Comparison of ENCODE assay signal across 13 cellular contexts in the genomic region with DNA sequence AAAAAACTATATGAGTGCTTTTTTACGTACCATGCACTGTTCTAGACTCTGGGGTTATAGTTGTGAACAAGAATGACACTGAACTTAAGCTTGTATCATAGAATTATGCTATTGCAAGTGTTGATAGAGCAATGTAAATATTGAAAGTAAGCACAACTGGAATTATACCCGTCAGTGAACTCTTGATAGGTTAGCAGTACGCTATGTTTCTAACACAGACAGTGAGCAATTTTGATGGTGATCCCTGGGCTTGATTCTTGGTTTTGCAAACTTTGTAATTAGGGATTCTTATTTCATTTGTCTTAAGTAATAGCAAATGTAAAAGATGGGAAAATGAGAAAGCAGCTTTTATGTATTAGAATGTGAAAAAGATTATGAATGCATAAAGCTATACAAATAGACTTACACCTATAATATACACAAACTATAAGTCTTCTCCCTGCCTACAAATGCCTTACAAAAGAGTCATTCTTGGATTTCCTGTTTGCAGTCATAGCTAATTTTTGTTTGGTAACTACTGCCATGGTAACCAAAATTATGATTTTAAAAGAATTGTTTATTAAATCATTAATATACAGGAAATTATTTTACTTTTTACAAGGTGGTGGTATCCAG. TPM values are rescaled to one million over a fixed set of nuclear protein-coding genes. Genes with fewer than 3 reads are reported as not detected.
DNase-seq lines count a peak whose midpoint lies in the region; ATAC-seq and TF ChIP-seq lines count a peak whose summit lies in the region.
"Had no signal": no experiment of that assay in that cellular context is flagged by ENCODE, and none has a peak within 500 bp of the region (broad histone marks: within the 10 kb centered on the region; RNA-seq: fewer than 3 reads in every experiment).

No MANE protein-coding gene starts in this region.

- intact Hi-C loops in CD4-positive, alpha-beta memory T cell (cut with micrococcal nuclease) = loop anchor here (10.0 kb wide), 1 partner anchor 1292 kb away; the partner anchor contains the start of gene MDFIC
- intact Hi-C loops in posterior cingulate gyrus (cut with DNase I) = no loop called here

- H3K27ac Mint-ChIP-seq in CD4-positive, alpha-beta memory T cell = peak overlapping the region in 6 of 7 donors; percentile 58 to 85 (median 68)

- H3K4me1 ChIP-seq in CD4-positive, alpha-beta memory T cell (ENCODE audit: insufficient read depth, low read length) = peaks cover 98% of the 10 kb centered on the region
- H3K4me1 ChIP-seq in HEK293 (ENCODE audit: control insufficient read depth, insufficient read depth, low read length) = peaks cover 38% of the 10 kb centered on the region

- H3K27me3 Mint-ChIP-seq in CD4-positive, alpha-beta memory T cell = no peaks in the 10 kb centered on the region

- ATAC-seq in HG03565 (IDR thresholded peaks at IDR 0.05; ENCODE audit: unreplicated experiment) (no peak), GM19395 (IDR thresholded peaks at IDR 0.05; ENCODE audit: unreplicated experiment) (no peak)

- H3K36me3 Mint-ChIP-seq in CD4-positive, alpha-beta memory T cell = peaks cover 4 to 7% of the 10 kb centered on the region in 2 donors

- no peak overlapping the region for H3K4me3 ChIP-seq in CD4-positive, alpha-beta memory T cell (ENCODE audit: low read length in 2 of 2)
- H3K4me3 ChIP-seq in HEK293 (ENCODE audit: low read depth, low read length) = no peak overlapping the region
- H3K4me3 ChIP-seq in brain microvascular endothelial cell (ENCODE audit: low read depth, low read length) = no peak overlapping the region

- H3K4me3 Mint-ChIP-seq in CD4-positive, alpha-beta memory T cell = peak overlapping the region in 7 of 8 donors; percentile 29 to 78 (median 60)

- CTCF ChIA-PET in CD4-positive, alpha-beta memory T cell (lab: Charles Lee; ENCODE audit: partially characterized antibody) = interaction anchor here (1.0 to 3.4 kb wide), 5 partner anchors 15 to 38 kb away, joined by 3 to 33 read pairs (median 4); no protein-coding TSS in a partner anchor
- CTCF ChIA-PET in HEK293 (lab: Yijun Ruan, JAX) = interaction anchor here (1.7 to 2.6 kb wide), 3 partner anchors 9 to 44 kb away, joined by 6 to 11 read pairs (median 10); no protein-coding TSS in a partner anchor

- H3K4me1 Mint-ChIP-seq in CD4-positive, alpha-beta memory T cell = peaks cover 75 to 96% (median 85%) of the 10 kb centered on the region in 4 donors

- DNase-seq in CD4-positive, alpha-beta memory T cell = peak in 1 of 5 donors; percentile 13
- DNase-seq in brain microvascular endothelial cell (no peak), lung microvascular endothelial cell (ENCODE audit: low read depth in 2 of 2) (peak; percentile 65 to 77), posterior cingulate gyrus (no peak), T-helper 9 cell (no peak)
- DNase-seq: activated CD4-positive, alpha-beta T cell treated with anti-CD3 and anti-CD28 coated beads for 4 hours; Caco-2; KBM-7; nucleus accumbens; Right ventricle myocardium superior had no signal

- in situ Hi-C loops in brain microvascular endothelial cell (cut with HindIII; ENCODE audit: low pct_ligation_motif_present, low sequenced_read_pairs) = no loop called here

- no peaks in the 10 kb centered on the region for H3K27me3 ChIP-seq in CD4-positive, alpha-beta memory T cell (ENCODE audit: insufficient read depth, low read length)
- no peaks in the 10 kb centered on the region for H3K27me3 ChIP-seq in brain microvascular endothelial cell (replicated peaks)

- no peak for TF ChIP-seq CTCF in HEK293 (tag by site-specific recombination; IDR thresholded peaks at IDR 0.05)
- TF ChIP-seq CTCF in brain microvascular endothelial cell (IDR thresholded peaks at IDR 0.05; ENCODE audit: low read depth, low read length, missing control alignments) = no peak

- H3K27ac ChIP-seq in CD4-positive, alpha-beta memory T cell (ENCODE audit: low read depth, low read length) = no peak overlapping the region
- H3K27ac ChIP-seq in HEK293 (ENCODE audit: extremely low read depth, low read depth, low read length) = peak overlapping the region; percentile 5; the same call in 1 of the 2 replicates
- H3K27ac ChIP-seq in brain microvascular endothelial cell = peak overlapping the region; percentile 95

- POLR2A ChIA-PET in CD4-positive, alpha-beta memory T cell (lab: Charles Lee; ENCODE audit: partially characterized antibody) = interaction anchor here (1.5 to 4.9 kb wide), 3 partner anchors 8 to 19 kb away, joined by 4 to 25 read pairs (median 13); no protein-coding TSS in a partner anchor
- POLR2A ChIA-PET in HEK293 (lab: Yijun Ruan, JAX) = interaction anchor here (1.8 kb wide), 1 partner anchor 13 kb away, joined by 8 read pairs; no protein-coding TSS in a partner anchor

- H3K9me3 Mint-ChIP-seq in CD4-positive, alpha-beta memory T cell = no peaks in the 10 kb centered on the region

- H3K36me3 ChIP-seq in CD4-positive, alpha-beta memory T cell (ENCODE audit: insufficient read depth, low read length) = no peaks in the 10 kb centered on the region
- H3K36me3 ChIP-seq in HEK293 (ENCODE audit: control insufficient read depth in 2 of 2, insufficient read depth in 1 of 2, low read length in 2 of 2) (no peaks in the 10 kb centered on the region), brain microvascular endothelial cell (replicated peaks) (no peaks in the 10 kb centered on the region)

- no peaks in the 10 kb centered on the region for H3K9me3 ChIP-seq in CD4-positive, alpha-beta memory T cell (ENCODE audit: control insufficient read depth in 1 of 2, low read length in 2 of 2)
- no peaks in the 10 kb centered on the region for H3K9me3 ChIP-seq in HEK293 (ENCODE audit: control insufficient read depth, insufficient read depth, low read depth, low read length)
- H3K9me3 ChIP-seq: Caco-2 had no signal

TF ChIP-seq in HEK293, 187 proteins besides CTCF, POLR2A, EP300 and RAD21:
- TF ChIP-seq ZNF274 (IDR thresholded peaks at IDR 0.05; ENCODE audit: low read length) (no peak), ZNF274 (tag by site-specific recombination; IDR thresholded peaks at IDR 0.05; ENCODE audit: borderline replicate concordance) (no peak), ZNF510 (tag by site-specific recombination; IDR thresholded peaks at IDR 0.05; ENCODE audit: insufficient replicate concordance) (peak; percentile 31)

RNA-seq across cellular contexts. Expression of gene TES, which starts 6.7 kb away (rescaled TPM):
- 100 to 1,000 TPM; 109 to 125 TPM for total RNA-seq in CD4-positive, alpha-beta memory T cell
- polyA plus RNA-seq in CD4-positive, alpha-beta memory T cell = 100 to 1,000 TPM; 183 to 248 TPM
- 62.7 and 78.0 TPM in 2 replicates for total RNA-seq in lung microvascular endothelial cell

Comparison
In these comparisons a context has a peak if more than half of its experiments do, and no peak if none do; other contexts are left out.
1. DNase-seq: peak in lung microvascular endothelial cell (2 of 2); none in brain microvascular endothelial cell (single experiment), posterior cingulate gyrus (0 of 10) and T-helper 9 cell (single experiment).